Comparison of ENCODE assay signal across 1 cellular context in genomic region chr12:2877959-2878732, GRCh38.
TF ChIP-seq lines count a peak whose summit lies in the region.

No MANE protein-coding gene starts in this region.

TF ChIP-seq in H1, 55 proteins besides CTCF, POLR2A, EP300 and RAD21:
- TF ChIP-seq USF2 (IDR thresholded peaks at IDR 0.05; ENCODE audit: low read length) (no peak), CEBPB (IDR thresholded peaks at IDR 0.05; ENCODE audit: low read depth, low read length) (peak; percentile 95), POLR2AphosphoS5 (IDR thresholded peaks at IDR 0.05; ENCODE audit: low read depth, low read length) (0 out of 2 replicates have a peak, but pooled peaks have one; percentile 39), SRF (IDR thresholded peaks at IDR 0.05; ENCODE audit: low read depth, low read length) (no peak), TAF1 (IDR thresholded peaks at IDR 0.05; ENCODE audit: low read depth, low read length) (no peak)
